In the genomic region with DNA sequence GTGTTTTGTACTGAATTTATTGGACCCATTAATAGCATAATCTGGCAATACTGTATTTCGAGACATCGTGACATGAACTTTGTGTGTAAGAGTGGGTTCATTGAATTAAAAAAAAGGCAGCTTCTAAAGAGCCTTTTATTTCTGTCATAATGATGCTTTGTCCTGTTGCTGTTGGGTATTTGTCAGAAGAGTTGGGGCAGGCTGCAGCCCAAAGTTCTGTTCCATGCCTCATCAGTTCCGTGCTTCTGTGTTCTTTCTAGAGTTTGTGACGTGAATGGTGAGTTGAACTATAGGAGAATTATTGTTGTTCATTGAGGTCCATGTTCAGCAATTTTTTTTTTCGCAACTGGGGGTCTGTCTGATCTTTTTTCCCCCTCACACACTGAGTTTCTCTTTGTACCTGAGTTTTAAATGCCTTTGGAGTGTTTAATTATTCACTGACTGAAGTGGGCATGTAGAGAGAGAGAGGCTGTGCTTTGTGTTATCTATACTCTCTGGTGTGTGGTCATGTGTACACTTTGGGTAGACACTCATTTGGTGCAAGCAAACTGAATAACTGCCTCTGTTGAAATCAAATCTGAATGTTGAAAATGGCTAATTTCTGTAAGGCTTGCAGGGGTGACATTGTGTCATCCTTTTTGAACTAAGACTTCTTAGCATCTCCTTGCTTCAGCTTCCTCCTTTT, we compare ENCODE assay signal across 8 cellular contexts.
DNase-seq lines count a peak whose midpoint lies in the region; ATAC-seq, FAIRE-seq and TF ChIP-seq lines count a peak whose summit lies in the region.

No MANE protein-coding gene starts in this region.

- peak overlapping the region; percentile 89 for H3K4me3 Mint-ChIP-seq in activated CD4-positive, alpha-beta T cell treated with anti-CD3 and anti-CD28 coated beads, Interleukin-2, amount 10 ng/mL, durations not matched to agents 7 days and 5 days
- peak overlapping the region; percentile 84 for H3K4me3 Mint-ChIP-seq in activated CD8-positive, alpha-beta T cell treated with anti-CD3 and anti-CD28 coated beads, Interleukin-2, amount 10 ng/mL, durations not matched to agents 7 days and 5 days

- DNase-seq in activated CD4-positive, alpha-beta T cell treated with anti-CD3 and anti-CD28 coated beads, Interleukin-2, amount 10 ng/mL, durations not matched to agents 7 days and 5 days, result peak; percentile 12
- DNase-seq in activated CD4-positive, alpha-beta T cell treated with anti-CD3 and anti-CD28 coated beads for 4 hours, result no peak
- no peak for DNase-seq in activated CD8-positive, alpha-beta T cell treated with anti-CD3 and anti-CD28 coated beads, Interleukin-2, amount 10 ng/mL, durations not matched to agents 7 days and 5 days
- DNase-seq in inferior parietal cortex (ENCODE audit: extremely low spot score) (peak; percentile 76), suprapubic skin (ENCODE audit: low spot score in 2 of 2) (no peak), cerebellum (ENCODE audit: low spot score) (no peak), GM19240 (ENCODE audit: insufficient read length, low spot score) (no peak), urothelium cell line (ENCODE audit: low spot score) (no peak)

- peaks cover 52% of the 10 kb centered on the region for H3K36me3 Mint-ChIP-seq in activated CD4-positive, alpha-beta T cell treated with anti-CD3 and anti-CD28 coated beads, Interleukin-2, amount 10 ng/mL, durations not matched to agents 7 days and 5 days (ENCODE audit: low read depth)
- H3K36me3 Mint-ChIP-seq in activated CD8-positive, alpha-beta T cell treated with anti-CD3 and anti-CD28 coated beads, Interleukin-2, amount 10 ng/mL, durations not matched to agents 7 days and 5 days (ENCODE audit: low read depth), result peaks cover 39% of the 10 kb centered on the region

- H3K9me3 ChIP-seq in suprapubic skin, result no peaks in the 10 kb centered on the region

- H3K27ac Mint-ChIP-seq in activated CD4-positive, alpha-beta T cell treated with anti-CD3 and anti-CD28 coated beads, Interleukin-2, amount 10 ng/mL, durations not matched to agents 7 days and 5 days, result peak overlapping the region; percentile 91
- H3K27ac Mint-ChIP-seq in activated CD8-positive, alpha-beta T cell treated with anti-CD3 and anti-CD28 coated beads, Interleukin-2, amount 10 ng/mL, durations not matched to agents 7 days and 5 days, result peak overlapping the region; percentile 96

- no peaks in the 10 kb centered on the region for H3K9me3 Mint-ChIP-seq in activated CD4-positive, alpha-beta T cell treated with anti-CD3 and anti-CD28 coated beads, Interleukin-2, amount 10 ng/mL, durations not matched to agents 7 days and 5 days
- H3K9me3 Mint-ChIP-seq in activated CD8-positive, alpha-beta T cell treated with anti-CD3 and anti-CD28 coated beads, Interleukin-2, amount 10 ng/mL, durations not matched to agents 7 days and 5 days (ENCODE audit: insufficient read depth), result no peaks in the 10 kb centered on the region

- WGBS in suprapubic skin, result 57% methylated on average over 5 of the region's 5 CpGs

- POLR2A ChIA-PET in activated CD4-positive, alpha-beta T cell treated with anti-CD3 and anti-CD28 coated beads, Interleukin-2, amount 10 ng/mL, durations not matched to agents 7 days and 5 days (lab: Charles Lee), result interaction anchor here (1.3 to 1.4 kb wide), 2 partner anchors 10 to 20 kb away, joined by 3 to 9 read pairs; no protein-coding TSS in a partner anchor
- POLR2A ChIA-PET in activated CD8-positive, alpha-beta T cell treated with anti-CD3 and anti-CD28 coated beads, Interleukin-2, amount 10 ng/mL, durations not matched to agents 7 days and 5 days (lab: Charles Lee), result interaction anchor here (0.8 to 3.2 kb wide), 5 partner anchors 8 to 69 kb away, joined by 3 to 19 read pairs (median 4); partner anchors contain the start of gene ADD3

- ATAC-seq in activated CD8-positive, alpha-beta T cell treated with anti-CD3 and anti-CD28 coated beads, Interleukin-2, amount 10 ng/mL, durations not matched to agents 7 days and 5 days, result peak; percentile 25

- peaks cover 83% of the 10 kb centered on the region for H3K4me1 Mint-ChIP-seq in activated CD4-positive, alpha-beta T cell treated with anti-CD3 and anti-CD28 coated beads, Interleukin-2, amount 10 ng/mL, durations not matched to agents 7 days and 5 days
- H3K4me1 Mint-ChIP-seq in activated CD8-positive, alpha-beta T cell treated with anti-CD3 and anti-CD28 coated beads, Interleukin-2, amount 10 ng/mL, durations not matched to agents 7 days and 5 days (ENCODE audit: low read depth), result peaks cover 84% of the 10 kb centered on the region

- peak overlapping the region; percentile 22 for H3K4me3 ChIP-seq in suprapubic skin

- CTCF ChIA-PET in activated CD4-positive, alpha-beta T cell treated with anti-CD3 and anti-CD28 coated beads, Interleukin-2, amount 10 ng/mL, durations not matched to agents 7 days and 5 days (lab: Charles Lee), result interaction anchor here (0.6 to 1.4 kb wide), 8 partner anchors 10 to 187 kb away, joined by 3 to 5 read pairs (median 3); no protein-coding TSS in a partner anchor
- CTCF ChIA-PET in activated CD8-positive, alpha-beta T cell treated with anti-CD3 and anti-CD28 coated beads, Interleukin-2, amount 10 ng/mL, durations not matched to agents 7 days and 5 days (lab: Charles Lee), result interaction anchor here (0.6 to 2.1 kb wide), 14 partner anchors 8 to 193 kb away, joined by 3 to 11 read pairs (median 4); partner anchors contain the start of gene ADD3

- no peaks in the 10 kb centered on the region for H3K27me3 Mint-ChIP-seq in activated CD4-positive, alpha-beta T cell treated with anti-CD3 and anti-CD28 coated beads, Interleukin-2, amount 10 ng/mL, durations not matched to agents 7 days and 5 days
- H3K27me3 Mint-ChIP-seq in activated CD8-positive, alpha-beta T cell treated with anti-CD3 and anti-CD28 coated beads, Interleukin-2, amount 10 ng/mL, durations not matched to agents 7 days and 5 days (ENCODE audit: low read depth), result no peaks in the 10 kb centered on the region

- peaks cover 70% of the 10 kb centered on the region for H3K4me1 ChIP-seq in suprapubic skin

- no peaks in the 10 kb centered on the region for H3K36me3 ChIP-seq in suprapubic skin

- no peak for TF ChIP-seq CTCF in suprapubic skin (IDR thresholded peaks at IDR 0.05)

- TF ChIP-seq EP300 in suprapubic skin (IDR thresholded peaks at IDR 0.05), result no peak

- no peaks in the 10 kb centered on the region for H3K27me3 ChIP-seq in suprapubic skin

- no peak for FAIRE-seq in urothelium cell line (lab: Jason Lieb, UNC)

- TF ChIP-seq POLR2A in suprapubic skin (IDR thresholded peaks at IDR 0.05), result no peak

- H3K27ac ChIP-seq in suprapubic skin, result peak overlapping the region; percentile 84

Comparison
In these comparisons a context has a peak if more than half of its experiments do, and no peak if none do; other contexts are left out.
1. DNase-seq: peak in activated CD4-positive, alpha-beta T cell treated with anti-CD3 and anti-CD28 coated beads, Interleukin-2, amount 10 ng/mL, durations not matched to agents 7 days and 5 days (single experiment) and inferior parietal cortex (single experiment); none in activated CD4-positive, alpha-beta T cell treated with anti-CD3 and anti-CD28 coated beads for 4 hours (0 of 2), activated CD8-positive, alpha-beta T cell treated with anti-CD3 and anti-CD28 coated beads, Interleukin-2, amount 10 ng/mL, durations not matched to agents 7 days and 5 days (single experiment), suprapubic skin (0 of 2), cerebellum (single experiment), GM19240 (single experiment) and urothelium cell line (single experiment).